Comparison of ENCODE assay signal across 8 cellular contexts in genomic region chr15:77542491-77543001, GRCh38.
DNase-seq lines count a peak whose midpoint lies in the region; ATAC-seq, FAIRE-seq and TF ChIP-seq lines count a peak whose summit lies in the region.

No MANE protein-coding gene starts in this region.

- TF ChIP-seq CTCF in Panc1 (IDR thresholded peaks at IDR 0.05) (no peak), D721Med (IDR thresholded peaks at IDR 0.05; ENCODE audit: insufficient read depth, missing control alignments) (no peak)

- CTCF ChIA-PET in Panc1 (lab: Charles Lee) = interaction anchor here (0.7 to 2.7 kb wide), 11 partner anchors 26 to 423 kb away, joined by 3 to 14 read pairs (median 7); partner anchors contain the start of gene LINGO1

- no TSS peak for BruUV-seq in Panc1 (replicated peaks; lab: Mats Ljungman, UMichigan)

- DNase-seq in GM03348 (ENCODE audit: low spot score) (peak; percentile 40), Panc1 (ENCODE audit: low read depth, low spot score) (no peak), dermis blood vessel endothelial cell (peak; percentile 18), HUDEP-2 (lab: John Stamatoyannopoulos, UW; ENCODE audit: unreplicated experiment in 76 of 76) (no peak), D721Med (ENCODE audit: insufficient read length, low spot score) (no peak), retina (no peak)

- in situ Hi-C loops in Panc1 (cut with HindIII; ENCODE audit: low pct_unique_long_range_greater_than_20kb, low sequenced_read_pairs) = no loop called here

- H3K9ac ChIP-seq in rectal smooth muscle tissue (ENCODE audit: low read length) = no peak overlapping the region

- H3K4me1 ChIP-seq in Panc1 (ENCODE audit: control insufficient read depth, insufficient read depth, low read length) = peaks cover 64% of the 10 kb centered on the region
- peaks cover 2% of the 10 kb centered on the region for H3K4me1 ChIP-seq in rectal smooth muscle tissue (ENCODE audit: control insufficient read depth, insufficient read depth, low read length)

- intact Hi-C loops in Panc1 (cut with micrococcal nuclease; ENCODE audit: unreplicated experiment) = loop anchor here (2.0 to 5.0 kb wide), 2 partner anchors 424 to 515 kb away; no protein-coding TSS in a partner anchor

- FAIRE-seq in D721Med (lab: Jason Lieb, UNC) = no peak

- H3K9me3 ChIP-seq in Panc1 (ENCODE audit: control insufficient read depth, insufficient read depth, low read depth, low read length) = peaks cover 2% of the 10 kb centered on the region; the same call in 1 of the 2 replicates

- peak overlapping the region; percentile 90 for H3K27ac ChIP-seq in Panc1 (ENCODE audit: low read length)
- H3K27ac ChIP-seq in rectal smooth muscle tissue (ENCODE audit: low read depth, low read length) = no peak overlapping the region

- H3K27me3 ChIP-seq in Panc1 (ENCODE audit: control insufficient read depth, insufficient read depth, low read length) = no peaks in the 10 kb centered on the region
- H3K27me3 ChIP-seq in rectal smooth muscle tissue (ENCODE audit: control insufficient read depth, insufficient read depth, low read length) = no peaks in the 10 kb centered on the region

- POLR2A ChIA-PET in Panc1 (lab: Charles Lee) = interaction anchor here (0.6 kb wide), 1 partner anchor 322 kb away, joined by 3 read pairs; no protein-coding TSS in a partner anchor

- ATAC-seq in Panc1 (peak; percentile 32), HG02970 (IDR thresholded peaks at IDR 0.05; ENCODE audit: low FRiP score, unreplicated experiment) (no peak)

- H3K36me3 ChIP-seq in Panc1 (ENCODE audit: control insufficient read depth, insufficient read depth, low read length) (no peaks in the 10 kb centered on the region; the same call in 1 of the 2 replicates), rectal smooth muscle tissue (ENCODE audit: control insufficient read depth, insufficient read depth, low read length) (no peaks in the 10 kb centered on the region)

- H3K4me3 ChIP-seq in Panc1 (ENCODE audit: low read depth in 2 of 2, low read length in 2 of 2) (peak overlapping the region; percentile 36 to 56), rectal smooth muscle tissue (ENCODE audit: low read length) (peak overlapping the region; percentile 56)

Comparison
In these comparisons a context has a peak if more than half of its experiments do, and no peak if none do; other contexts are left out.
1. DNase-seq: peak in GM03348 (single experiment) and dermis blood vessel endothelial cell (single experiment); none in Panc1 (single experiment), HUDEP-2 (0 of 76), D721Med (single experiment) and retina (single experiment).